1 cellular context compared by ENCODE assay signal in genomic region chr9:125143377-125144090, GRCh38.
TF ChIP-seq lines count a peak whose summit lies in the region.

Gene SCAI, minus strand, starts transcription at chr9:125143528. Its CDS starts 91 bp downstream, at chr9:125143437.

TF ChIP-seq in HepG2, 621 proteins besides CTCF, POLR2A, EP300 and RAD21 (continued from another document and continues in another):
- TF ChIP-seq SRSF4 (IDR thresholded peaks at IDR 0.05; ENCODE audit: low read depth, low read length, poor library complexity, severe bottlenecking) = no peak
- TF ChIP-seq THAP9 (CRISPR knock-in tag; IDR thresholded peaks at IDR 0.05; ENCODE audit: borderline replicate concordance) = peak; percentile 51; the same call in 1 of the 2 replicates
- peak; percentile 18; the same call in 1 of the 2 replicates for TF ChIP-seq TGIF2 (CRISPR knock-in tag; IDR thresholded peaks at IDR 0.05)
- TF ChIP-seq PRDM4 (CRISPR knock-in tag; IDR thresholded peaks at IDR 0.05; ENCODE audit: borderline replicate concordance) = no peak
- peak; percentile 69 for TF ChIP-seq CREB1 (IDR thresholded peaks at IDR 0.05)
- peak; percentile 77 for TF ChIP-seq CREB1 (CRISPR knock-in tag; IDR thresholded peaks at IDR 0.05)
- TF ChIP-seq HOXA3 (CRISPR knock-in tag; IDR thresholded peaks at IDR 0.05) = peak; percentile 56; the same call in 1 of the 2 replicates
- TF ChIP-seq CBX5 (CRISPR knock-in tag; IDR thresholded peaks at IDR 0.05; ENCODE audit: borderline replicate concordance) = 0 out of 2 replicates have a peak, but pooled peaks have one; percentile 17
- peak; percentile 85 for TF ChIP-seq ZNF335 (CRISPR knock-in tag; IDR thresholded peaks at IDR 0.05)
- TF ChIP-seq ZNF749 (CRISPR knock-in tag; IDR thresholded peaks at IDR 0.05; ENCODE audit: borderline replicate concordance) = peak; percentile 60; the same call in 1 of the 2 replicates
- TF ChIP-seq FOXC1 (CRISPR knock-in tag; IDR thresholded peaks at IDR 0.05; ENCODE audit: borderline replicate concordance) = 0 out of 2 replicates have a peak, but pooled peaks have one; percentile 57
- TF ChIP-seq U2AF2 (IDR thresholded peaks at IDR 0.05; ENCODE audit: low read depth, low read length) = no peak
- no peak for TF ChIP-seq SUZ12 (IDR thresholded peaks at IDR 0.05; ENCODE audit: low read depth, low read length)
- TF ChIP-seq, protein P1, sequence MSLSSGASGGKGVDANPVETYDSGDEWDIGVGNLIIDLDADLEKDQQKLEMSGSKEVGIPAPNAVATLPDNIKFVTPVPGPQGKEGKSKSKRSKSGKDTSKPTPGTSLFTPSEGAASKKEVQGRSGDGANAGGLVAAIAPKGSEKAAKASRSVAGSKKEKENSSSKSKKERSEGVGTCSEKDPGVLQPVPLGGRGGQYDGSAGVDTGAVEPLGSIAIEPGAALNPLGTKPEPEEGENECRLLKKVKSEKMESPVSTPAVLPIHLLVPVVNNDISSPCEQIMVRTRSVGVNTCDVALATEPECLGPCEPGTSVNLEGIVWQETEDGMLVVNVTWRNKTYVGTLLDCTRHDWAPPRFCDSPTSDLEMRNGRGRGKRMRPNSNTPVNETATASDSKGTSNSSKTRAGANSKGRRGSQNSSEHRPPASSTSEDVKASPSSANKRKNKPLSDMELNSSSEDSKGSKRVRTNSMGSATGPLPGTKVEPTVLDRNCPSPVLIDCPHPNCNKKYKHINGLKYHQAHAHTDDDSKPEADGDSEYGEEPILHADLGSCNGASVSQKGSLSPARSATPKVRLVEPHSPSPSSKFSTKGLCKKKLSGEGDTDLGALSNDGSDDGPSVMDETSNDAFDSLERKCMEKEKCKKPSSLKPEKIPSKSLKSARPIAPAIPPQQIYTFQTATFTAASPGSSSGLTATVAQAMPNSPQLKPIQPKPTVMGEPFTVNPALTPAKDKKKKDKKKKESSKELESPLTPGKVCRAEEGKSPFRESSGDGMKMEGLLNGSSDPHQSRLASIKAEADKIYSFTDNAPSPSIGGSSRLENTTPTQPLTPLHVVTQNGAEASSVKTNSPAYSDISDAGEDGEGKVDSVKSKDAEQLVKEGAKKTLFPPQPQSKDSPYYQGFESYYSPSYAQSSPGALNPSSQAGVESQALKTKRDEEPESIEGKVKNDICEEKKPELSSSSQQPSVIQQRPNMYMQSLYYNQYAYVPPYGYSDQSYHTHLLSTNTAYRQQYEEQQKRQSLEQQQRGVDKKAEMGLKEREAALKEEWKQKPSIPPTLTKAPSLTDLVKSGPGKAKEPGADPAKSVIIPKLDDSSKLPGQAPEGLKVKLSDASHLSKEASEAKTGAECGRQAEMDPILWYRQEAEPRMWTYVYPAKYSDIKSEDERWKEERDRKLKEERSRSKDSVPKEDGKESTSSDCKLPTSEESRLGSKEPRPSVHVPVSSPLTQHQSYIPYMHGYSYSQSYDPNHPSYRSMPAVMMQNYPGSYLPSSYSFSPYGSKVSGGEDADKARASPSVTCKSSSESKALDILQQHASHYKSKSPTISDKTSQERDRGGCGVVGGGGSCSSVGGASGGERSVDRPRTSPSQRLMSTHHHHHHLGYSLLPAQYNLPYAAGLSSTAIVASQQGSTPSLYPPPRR (CRISPR knock-in tag; IDR thresholded peaks at IDR 0.05; ENCODE audit: borderline replicate concordance) = 0 out of 2 replicates have a peak, but pooled peaks have one; percentile 42
- 0 out of 2 replicates have a peak, but pooled peaks have one; percentile 21 for TF ChIP-seq BORCS8-MEF2B (CRISPR knock-in tag; IDR thresholded peaks at IDR 0.05)
- 0 out of 2 replicates have a peak, but pooled peaks have one; percentile 54 for TF ChIP-seq ZNF598 (CRISPR knock-in tag; IDR thresholded peaks at IDR 0.05; ENCODE audit: borderline replicate concordance)
- no peak for TF ChIP-seq ARHGAP35 (CRISPR knock-in tag; IDR thresholded peaks at IDR 0.05; ENCODE audit: borderline replicate concordance)
- TF ChIP-seq ZEB1 (IDR thresholded peaks at IDR 0.05; ENCODE audit: insufficient replicate concordance, low read depth) = peak; percentile 96
- TF ChIP-seq, protein P2, sequence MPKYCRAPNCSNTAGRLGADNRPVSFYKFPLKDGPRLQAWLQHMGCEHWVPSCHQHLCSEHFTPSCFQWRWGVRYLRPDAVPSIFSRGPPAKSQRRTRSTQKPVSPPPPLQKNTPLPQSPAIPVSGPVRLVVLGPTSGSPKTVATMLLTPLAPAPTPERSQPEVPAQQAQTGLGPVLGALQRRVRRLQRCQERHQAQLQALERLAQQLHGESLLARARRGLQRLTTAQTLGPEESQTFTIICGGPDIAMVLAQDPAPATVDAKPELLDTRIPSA (CRISPR knock-in tag; IDR thresholded peaks at IDR 0.05; ENCODE audit: borderline replicate concordance) = 0 out of 2 replicates have a peak, but pooled peaks have one; percentile 27
- peak; percentile 43; the same call in 1 of the 2 replicates for TF ChIP-seq HDAC1 (CRISPR knock-in tag; IDR thresholded peaks at IDR 0.05)
- no peak for TF ChIP-seq GZF1 (CRISPR knock-in tag; IDR thresholded peaks at IDR 0.05)
- peak; percentile 78; the same call in 1 of the 2 replicates for TF ChIP-seq NRL (CRISPR knock-in tag; IDR thresholded peaks at IDR 0.05; ENCODE audit: borderline replicate concordance)
- 0 out of 2 replicates have a peak, but pooled peaks have one; percentile 36 for TF ChIP-seq DMAP1 (CRISPR knock-in tag; IDR thresholded peaks at IDR 0.05)
- peak; percentile 79 for TF ChIP-seq RBFOX2 (IDR thresholded peaks at IDR 0.05; ENCODE audit: low read depth, low read length)
- TF ChIP-seq ZNF556 (CRISPR knock-in tag; IDR thresholded peaks at IDR 0.05; ENCODE audit: borderline replicate concordance) = 0 out of 2 replicates have a peak, but pooled peaks have one; percentile 32
- TF ChIP-seq NFYB (CRISPR knock-in tag; IDR thresholded peaks at IDR 0.05) = peak; percentile 93
- peak; percentile 90 for TF ChIP-seq ZNF574 (CRISPR knock-in tag; IDR thresholded peaks at IDR 0.05)
- peak; percentile 91 for TF ChIP-seq PBX2 (CRISPR knock-in tag; IDR thresholded peaks at IDR 0.05)
- TF ChIP-seq, protein P3, sequence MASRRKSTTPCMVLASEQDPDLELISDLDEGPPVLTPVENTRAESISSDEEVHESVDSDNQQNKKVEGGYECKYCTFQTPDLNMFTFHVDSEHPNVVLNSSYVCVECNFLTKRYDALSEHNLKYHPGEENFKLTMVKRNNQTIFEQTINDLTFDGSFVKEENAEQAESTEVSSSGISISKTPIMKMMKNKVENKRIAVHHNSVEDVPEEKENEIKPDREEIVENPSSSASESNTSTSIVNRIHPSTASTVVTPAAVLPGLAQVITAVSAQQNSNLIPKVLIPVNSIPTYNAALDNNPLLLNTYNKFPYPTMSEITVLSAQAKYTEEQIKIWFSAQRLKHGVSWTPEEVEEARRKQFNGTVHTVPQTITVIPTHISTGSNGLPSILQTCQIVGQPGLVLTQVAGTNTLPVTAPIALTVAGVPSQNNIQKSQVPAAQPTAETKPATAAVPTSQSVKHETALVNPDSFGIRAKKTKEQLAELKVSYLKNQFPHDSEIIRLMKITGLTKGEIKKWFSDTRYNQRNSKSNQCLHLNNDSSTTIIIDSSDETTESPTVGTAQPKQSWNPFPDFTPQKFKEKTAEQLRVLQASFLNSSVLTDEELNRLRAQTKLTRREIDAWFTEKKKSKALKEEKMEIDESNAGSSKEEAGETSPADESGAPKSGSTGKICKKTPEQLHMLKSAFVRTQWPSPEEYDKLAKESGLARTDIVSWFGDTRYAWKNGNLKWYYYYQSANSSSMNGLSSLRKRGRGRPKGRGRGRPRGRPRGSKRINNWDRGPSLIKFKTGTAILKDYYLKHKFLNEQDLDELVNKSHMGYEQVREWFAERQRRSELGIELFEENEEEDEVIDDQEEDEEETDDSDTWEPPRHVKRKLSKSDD (CRISPR knock-in tag; IDR thresholded peaks at IDR 0.05; ENCODE audit: low read depth) = 0 out of 2 replicates have a peak, but pooled peaks have one; percentile 23
- 0 out of 2 replicates have a peak, but pooled peaks have one; percentile 23 for TF ChIP-seq NFKB2 (CRISPR knock-in tag; IDR thresholded peaks at IDR 0.05; ENCODE audit: borderline replicate concordance)
- peak; percentile 49; the same call in 1 of the 2 replicates for TF ChIP-seq KLF11 (CRISPR knock-in tag; IDR thresholded peaks at IDR 0.05)
- TF ChIP-seq HNRNPL (IDR thresholded peaks at IDR 0.05; ENCODE audit: low read depth, low read length) = peak; percentile 79; the same call in 1 of the 2 replicates
- no peak for TF ChIP-seq HOMEZ (CRISPR knock-in tag; IDR thresholded peaks at IDR 0.05; ENCODE audit: low read depth)
- peak; percentile 38; the same call in 1 of the 2 replicates for TF ChIP-seq DR1 (CRISPR knock-in tag; IDR thresholded peaks at IDR 0.05)
- TF ChIP-seq ZNF639 (CRISPR knock-in tag; conservative IDR thresholded peaks at IDR 0.05) = no peak
- peak; percentile 63; the same call in 1 of the 2 replicates for TF ChIP-seq ZNF772 (CRISPR knock-in tag; IDR thresholded peaks at IDR 0.05)
- peak; percentile 99 for TF ChIP-seq SP2 (CRISPR knock-in tag; IDR thresholded peaks at IDR 0.05)
